Comparison of ENCODE assay signal across 8 cellular contexts in the genomic region with DNA sequence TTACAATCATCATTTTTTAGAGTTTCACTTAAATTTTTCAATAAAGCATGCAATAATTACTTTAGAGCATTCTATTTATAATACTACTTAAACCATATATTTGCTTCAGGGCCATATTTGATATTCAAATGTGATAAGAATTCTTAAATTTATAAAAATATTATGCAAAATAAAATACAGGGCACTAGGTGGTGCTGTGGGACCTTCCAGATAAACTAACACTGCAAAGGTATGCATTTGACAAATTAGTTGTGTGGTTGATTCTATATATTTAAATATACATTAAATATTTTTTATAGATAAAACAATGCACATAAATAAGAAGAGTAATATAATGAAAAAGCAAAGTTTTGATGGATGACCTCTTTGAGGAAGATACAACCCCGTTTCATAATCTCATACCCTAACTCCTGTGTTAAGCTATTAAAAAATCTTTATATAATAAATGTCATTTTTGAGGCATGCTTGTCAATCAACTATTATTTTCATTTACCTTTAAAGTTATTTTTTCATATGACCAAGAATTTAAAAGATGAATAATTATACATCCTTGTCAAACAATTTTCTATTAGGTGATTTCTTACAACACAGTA.
DNase-seq lines count a peak whose midpoint lies in the region; ATAC-seq, FAIRE-seq and TF ChIP-seq lines count a peak whose summit lies in the region.

No MANE protein-coding gene starts in this region.

- peak; percentile 4 for ATAC-seq in GM18508 (IDR thresholded peaks at IDR 0.05; ENCODE audit: insufficient read depth, unreplicated experiment)
- ATAC-seq in aorta (ENCODE audit: low FRiP score), result no peak
- ATAC-seq in GM19395 (IDR thresholded peaks at IDR 0.05; ENCODE audit: unreplicated experiment), result no peak
- ATAC-seq in GM19023 (IDR thresholded peaks at IDR 0.05; ENCODE audit: unreplicated experiment), result no peak

- POLR2A ChIA-PET in endothelial cell of umbilical vein (lab: Charles Lee), result no interaction called here

- no peaks in the 10 kb centered on the region for H3K9me1 ChIP-seq in endothelial cell of umbilical vein (replicated peaks; ENCODE audit: control insufficient read depth, extremely low read depth, insufficient read depth, low read length)

- no TSS peak for BruUV-seq in endothelial cell of umbilical vein (replicated peaks; lab: Mats Ljungman, UMichigan)

- H3K27ac ChIP-seq in endothelial cell of umbilical vein (ENCODE audit: insufficient read depth, low read depth, low read length) (no peak overlapping the region), aorta (ENCODE audit: low read depth in 1 of 2, low read length in 2 of 2) (no peak overlapping the region)

- H3K27me3 ChIP-seq in endothelial cell of umbilical vein (ENCODE audit: control insufficient read depth in 2 of 2, insufficient read depth in 2 of 2, low read length in 2 of 2), result no peaks in the 10 kb centered on the region
- H3K27me3 ChIP-seq in aorta (ENCODE audit: control insufficient read depth in 1 of 2, insufficient read depth in 2 of 2, low read length in 1 of 2), result no peaks in the 10 kb centered on the region

- dilution Hi-C loops in endothelial cell of umbilical vein (cut with MboI; ENCODE audit: extremely low pct_ligation_motif_present, low sequenced_read_pairs), result no loop called here

- peak in 1 of 2 donors; percentile 19 for TF ChIP-seq CTCF in endothelial cell of umbilical vein (IDR thresholded peaks at IDR 0.05; ENCODE audit: extremely low read depth in 1 of 2, insufficient read depth in 1 of 2, low read depth in 1 of 2, low read length in 2 of 2)

- CTCF ChIA-PET in endothelial cell of umbilical vein (lab: Charles Lee), result interaction anchor here (0.6 to 4.1 kb wide), 63 partner anchors 14 to 754 kb away, joined by 3 to 56 read pairs (median 4); a partner anchor contains a TSS

- H4K20me1 ChIP-seq in endothelial cell of umbilical vein (replicated peaks; ENCODE audit: control insufficient read depth, extremely low read depth, insufficient read depth, low read length), result no peaks in the 10 kb centered on the region

- H3K9ac ChIP-seq in endothelial cell of umbilical vein (replicated peaks; ENCODE audit: extremely low read depth, insufficient read depth, low read length), result no peak overlapping the region

- no peak for TF ChIP-seq POLR2A in endothelial cell of umbilical vein (IDR thresholded peaks at IDR 0.05; ENCODE audit: low read depth, low read length)

- DNase-seq in CD1c-positive myeloid dendritic cell (ENCODE audit: extremely low spot score) (peak; percentile 58), SHP77 treated with DMSO at 0.1 percent for 48 hours (lab: John Stamatoyannopoulos, UW) (peak; percentile 32), endothelial cell of umbilical vein (ENCODE audit: low read depth, low spot score) (peak; percentile 70), renal cortical epithelial cell (ENCODE audit: low read depth) (peak; percentile 27), aorta (no peak)

- H2AFZ ChIP-seq in endothelial cell of umbilical vein (ENCODE audit: low read depth, low read length), result no peak overlapping the region

- no peak for FAIRE-seq in endothelial cell of umbilical vein (lab: Jason Lieb, UNC)

- WGBS in aorta, 2 donors, result 88 to 98% methylated on average over 1 of the region's 1 CpG

- intact Hi-C loops in endothelial cell of umbilical vein (cut with micrococcal nuclease), result loop anchor here (1.0 to 10.0 kb wide), 7 partner anchors 179 to 754 kb away; a partner anchor contains a TSS
- intact Hi-C loops in aorta (cut with DNase I), result loop anchor here (5.0 to 10.0 kb wide), 3 partner anchors 292 to 755 kb away; a partner anchor contains a TSS

- no peak overlapping the region for H3K4me2 ChIP-seq in endothelial cell of umbilical vein (ENCODE audit: insufficient read depth, low read length)

- H3K4me3 ChIP-seq in endothelial cell of umbilical vein (replicated peaks in 1 of 3; ENCODE audit: insufficient read depth in 1 of 3, low read depth in 1 of 3, low read length in 3 of 3) (no peak overlapping the region), aorta (ENCODE audit: low read length in 2 of 2) (no peak overlapping the region)

- H3K9me3 ChIP-seq in endothelial cell of umbilical vein (replicated peaks; ENCODE audit: control insufficient read depth, insufficient read depth, low read length) (no peaks in the 10 kb centered on the region), aorta (ENCODE audit: control insufficient read depth, low read length) (no peaks in the 10 kb centered on the region)

- no peaks in the 10 kb centered on the region for H3K79me2 ChIP-seq in endothelial cell of umbilical vein (ENCODE audit: control insufficient read depth, insufficient read depth, low read length)

- no peaks in the 10 kb centered on the region for H3K36me3 ChIP-seq in endothelial cell of umbilical vein (ENCODE audit: control insufficient read depth in 2 of 2, extremely low read depth in 1 of 2, insufficient read depth in 2 of 2, low read length in 2 of 2)
- no peaks in the 10 kb centered on the region for H3K36me3 ChIP-seq in aorta (ENCODE audit: control insufficient read depth in 1 of 2, insufficient read depth in 2 of 2, low read length in 1 of 2)

- H3K4me1 ChIP-seq in endothelial cell of umbilical vein (ENCODE audit: control insufficient read depth, extremely low read depth, insufficient read depth, low read length), result peaks cover 5% of the 10 kb centered on the region
- no peaks in the 10 kb centered on the region for H3K4me1 ChIP-seq in aorta (ENCODE audit: control insufficient read depth in 1 of 2, insufficient read depth in 2 of 2, low read length in 2 of 2)

TF ChIP-seq in endothelial cell of umbilical vein, 7 proteins besides CTCF, POLR2A, EP300 and RAD21:
- TF ChIP-seq FOS (IDR thresholded peaks at IDR 0.05; ENCODE audit: borderline replicate concordance, insufficient read depth, low read length) (no peak), GATA2 (IDR thresholded peaks at IDR 0.05; ENCODE audit: insufficient read depth, insufficient read length, low read depth, low read length) (no peak), EZH2 (IDR thresholded peaks at IDR 0.05; ENCODE audit: borderline replicate concordance, low read depth, low read length, severe bottlenecking) (no peak)
- TF ChIP-seq, protein P1, sequence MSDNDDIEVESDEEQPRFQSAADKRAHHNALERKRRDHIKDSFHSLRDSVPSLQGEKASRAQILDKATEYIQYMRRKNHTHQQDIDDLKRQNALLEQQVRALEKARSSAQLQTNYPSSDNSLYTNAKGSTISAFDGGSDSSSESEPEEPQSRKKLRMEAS (IDR thresholded peaks at IDR 0.05; ENCODE audit: insufficient read depth, insufficient read length), result no peak

Comparison
In these comparisons a context has a peak if more than half of its experiments do, and no peak if none do; other contexts are left out.
1. DNase-seq: peak in CD1c-positive myeloid dendritic cell (single experiment), SHP77 treated with DMSO at 0.1 percent for 48 hours (single experiment), endothelial cell of umbilical vein (single experiment) and renal cortical epithelial cell (single experiment); none in aorta (0 of 2).